17 cellular contexts compared by ENCODE assay signal in the genomic region with DNA sequence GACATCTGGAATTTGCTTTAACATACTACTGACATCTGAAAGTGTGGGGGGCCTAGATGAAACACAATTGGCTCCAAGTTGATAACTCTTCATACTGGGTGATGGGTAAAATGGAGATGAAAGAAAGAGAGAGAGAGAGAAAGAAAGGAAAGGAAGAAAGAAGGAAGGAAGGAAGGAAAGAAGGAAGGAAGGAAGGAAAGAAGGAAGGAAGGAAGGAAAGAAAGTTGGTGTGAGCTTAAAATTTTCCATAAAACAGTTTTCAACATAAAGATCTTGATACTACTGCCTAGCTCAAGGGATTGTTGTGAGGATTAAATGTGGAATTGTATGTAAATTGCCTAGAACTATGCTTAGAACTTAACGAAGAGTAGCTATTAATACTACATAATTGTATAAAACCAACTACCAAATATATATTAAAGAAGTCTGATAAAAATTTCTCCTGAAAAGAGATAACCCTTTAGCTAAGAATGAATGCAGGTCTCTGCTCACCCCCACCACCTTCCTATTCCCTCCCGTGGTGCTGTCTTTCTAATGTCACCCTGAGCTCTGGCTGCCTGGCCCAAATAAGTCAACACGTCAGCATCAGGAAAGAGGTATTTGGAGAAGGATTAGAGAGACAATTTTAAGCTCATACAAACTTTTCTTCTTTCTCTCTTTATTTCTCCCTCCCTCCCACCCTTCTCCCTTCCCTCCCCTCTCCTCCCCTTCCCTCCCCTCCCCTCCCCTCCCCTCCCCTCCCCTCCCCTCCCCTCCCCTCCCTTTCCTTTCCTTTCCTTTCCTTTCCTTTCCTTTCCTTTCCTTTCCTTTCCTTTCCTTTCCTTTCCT.
DNase-seq lines count a peak whose midpoint lies in the region; ATAC-seq and TF ChIP-seq lines count a peak whose summit lies in the region.
"Had no signal": no experiment of that assay in that cellular context is flagged by ENCODE, and none has a peak within 500 bp of the region (broad histone marks: within the 10 kb centered on the region; RNA-seq: fewer than 3 reads in every experiment).

No MANE protein-coding gene starts in this region.

- no peak overlapping the region for H3K4me3 ChIP-seq in H7 (ENCODE audit: insufficient read depth, low read depth, low read length)
- H3K4me3 ChIP-seq in uterus, result no peak overlapping the region
- H3K4me3 ChIP-seq: cardiac muscle cell, gastroesophageal sphincter, SK-N-MC, suprapubic skin had no signal

- TF ChIP-seq CTCF in neural crest cell (conservative IDR thresholded peaks at IDR 0.05) (no peak), uterus (IDR thresholded peaks at IDR 0.05) (no peak)

- H3K36me3 ChIP-seq in H7 (replicated peaks; ENCODE audit: control insufficient read depth, insufficient read depth, low read length) (no peaks in the 10 kb centered on the region), uterus (no peaks in the 10 kb centered on the region)
- H3K36me3 ChIP-seq: cardiac muscle cell, gastroesophageal sphincter, spleen, suprapubic skin had no signal

- no peaks in the 10 kb centered on the region for H3K9me3 Mint-ChIP-seq in activated CD4-positive, alpha-beta T cell treated with anti-CD3 and anti-CD28 coated beads, Interleukin-2, amount 10 ng/mL, durations not matched to agents 7 days and 5 days
- no peaks in the 10 kb centered on the region for H3K9me3 Mint-ChIP-seq in activated T-helper 2 cell treated with anti-CD3 and anti-CD28 coated beads, Interferon-gamma antibody, Interleukin-2, Interleukin-4, amounts not matched to agents 10 μg/mL and 5 μg/mL and 100 μg/mL, durations not matched to agents 14 hours and 24 hours and 36 hours
- H3K9me3 Mint-ChIP-seq in neural crest cell, result no peaks in the 10 kb centered on the region

- no peak overlapping the region for H3K27ac ChIP-seq in uterus
- H3K27ac ChIP-seq: cardiac muscle cell, suprapubic skin had no signal

- no peaks in the 10 kb centered on the region for H3K4me1 ChIP-seq in uterus

- DNase-seq in activated CD4-positive, alpha-beta T cell treated with anti-CD3 and anti-CD28 coated beads, Interleukin-2, amount 10 ng/mL, durations not matched to agents 7 days and 5 days, result no peak
- no peak for DNase-seq in activated CD4-positive, alpha-beta T cell treated with anti-CD3 and anti-CD28 coated beads, Interleukin-2, amount 50 U/mL, for 4 hours
- DNase-seq in H7 (peak; percentile 20), neural crest cell (ENCODE audit: low read depth, low spot score) (no peak), uterus (no peak)
- no peak for DNase-seq in activated T-helper 2 cell treated with anti-CD3 and anti-CD28 coated beads, Interferon-gamma antibody, Interleukin-2, Interleukin-4, amounts not matched to agents 10 μg/mL and 5 μg/mL and 100 μg/mL, durations not matched to agents 14 hours and 24 hours and 36 hours (ENCODE audit: low spot score)
- DNase-seq: ACHN, DMS 273 treated with DMSO at 0.1 percent for 48 hours, NCI-H2171 had no signal

- H3K27me3 ChIP-seq in H7 (ENCODE audit: control insufficient read depth, insufficient read depth, low read length) (no peaks in the 10 kb centered on the region), uterus (no peaks in the 10 kb centered on the region)
- H3K27me3 ChIP-seq: cardiac muscle cell, gastroesophageal sphincter, spleen, suprapubic skin had no signal

- H3K4me1 Mint-ChIP-seq in activated CD4-positive, alpha-beta T cell treated with anti-CD3 and anti-CD28 coated beads, Interleukin-2, amount 10 ng/mL, durations not matched to agents 7 days and 5 days, result peaks cover 36% of the 10 kb centered on the region
- H3K4me1 Mint-ChIP-seq in activated T-helper 2 cell treated with anti-CD3 and anti-CD28 coated beads, Interferon-gamma antibody, Interleukin-2, Interleukin-4, amounts not matched to agents 10 μg/mL and 5 μg/mL and 100 μg/mL, durations not matched to agents 14 hours and 24 hours and 36 hours (ENCODE audit: low read depth), result peaks cover 34% of the 10 kb centered on the region
- H3K4me1 Mint-ChIP-seq in neural crest cell, result peaks cover 22% of the 10 kb centered on the region

- no peaks in the 10 kb centered on the region for H3K36me3 Mint-ChIP-seq in activated CD4-positive, alpha-beta T cell treated with anti-CD3 and anti-CD28 coated beads, Interleukin-2, amount 10 ng/mL, durations not matched to agents 7 days and 5 days (ENCODE audit: low read depth)
- H3K36me3 Mint-ChIP-seq in activated T-helper 2 cell treated with anti-CD3 and anti-CD28 coated beads, Interferon-gamma antibody, Interleukin-2, Interleukin-4, amounts not matched to agents 10 μg/mL and 5 μg/mL and 100 μg/mL, durations not matched to agents 14 hours and 24 hours and 36 hours (ENCODE audit: low read depth), result no peaks in the 10 kb centered on the region
- H3K36me3 Mint-ChIP-seq in neural crest cell (ENCODE audit: low read depth), result no peaks in the 10 kb centered on the region

- ATAC-seq in HG02798 (IDR thresholded peaks at IDR 0.05; ENCODE audit: poor library complexity, unreplicated experiment), result no peak
- no peak for ATAC-seq in HG02981 (IDR thresholded peaks at IDR 0.05; ENCODE audit: unreplicated experiment)
- ATAC-seq: gastroesophageal sphincter, HCT116 had no signal

- H3K27me3 Mint-ChIP-seq in activated CD4-positive, alpha-beta T cell treated with anti-CD3 and anti-CD28 coated beads, Interleukin-2, amount 10 ng/mL, durations not matched to agents 7 days and 5 days, result peaks cover 13% of the 10 kb centered on the region
- H3K27me3 Mint-ChIP-seq in activated T-helper 2 cell treated with anti-CD3 and anti-CD28 coated beads, Interferon-gamma antibody, Interleukin-2, Interleukin-4, amounts not matched to agents 10 μg/mL and 5 μg/mL and 100 μg/mL, durations not matched to agents 14 hours and 24 hours and 36 hours (ENCODE audit: low read depth), result peaks cover 20% of the 10 kb centered on the region
- H3K27me3 Mint-ChIP-seq in neural crest cell (ENCODE audit: low read depth), result no peaks in the 10 kb centered on the region

- H3K4me3 Mint-ChIP-seq in activated CD4-positive, alpha-beta T cell treated with anti-CD3 and anti-CD28 coated beads, Interleukin-2, amount 10 ng/mL, durations not matched to agents 7 days and 5 days, result peak overlapping the region; percentile 60
- peak overlapping the region; percentile 65 for H3K4me3 Mint-ChIP-seq in activated T-helper 2 cell treated with anti-CD3 and anti-CD28 coated beads, Interferon-gamma antibody, Interleukin-2, Interleukin-4, amounts not matched to agents 10 μg/mL and 5 μg/mL and 100 μg/mL, durations not matched to agents 14 hours and 24 hours and 36 hours (ENCODE audit: low read depth)
- H3K4me3 Mint-ChIP-seq in neural crest cell, result no peak overlapping the region

- TF ChIP-seq POLR2A in uterus (IDR thresholded peaks at IDR 0.05), result no peak

- CTCF ChIA-PET in activated CD4-positive, alpha-beta T cell treated with anti-CD3 and anti-CD28 coated beads, Interleukin-2, amount 10 ng/mL, durations not matched to agents 7 days and 5 days (lab: Charles Lee), result interaction anchor here (0.7 to 6.5 kb wide), 10 partner anchors 8 to 484 kb away, joined by 3 to 240 read pairs (median 8); no protein-coding TSS in a partner anchor

- POLR2A ChIA-PET in activated CD4-positive, alpha-beta T cell treated with anti-CD3 and anti-CD28 coated beads, Interleukin-2, amount 10 ng/mL, durations not matched to agents 7 days and 5 days (lab: Charles Lee), result interaction anchor here (0.6 to 1.0 kb wide), 4 partner anchors 94 to 1484 kb away, joined by 3 to 4 read pairs (median 3); no protein-coding TSS in a partner anchor

- intact Hi-C loops in activated T-helper 2 cell treated with anti-CD3 and anti-CD28 coated beads, Interferon-gamma antibody, Interleukin-2, Interleukin-4, amounts not matched to agents 10 μg/mL and 5 μg/mL and 100 μg/mL, durations not matched to agents 14 hours and 24 hours and 36 hours (cut with micrococcal nuclease), result loop anchor here (1.0 to 10.0 kb wide), 4 partner anchors 44 to 262 kb away; no protein-coding TSS in a partner anchor
- intact Hi-C loops in uterus (cut with DNase I; ENCODE audit: low total_unique reads), result loop anchor here (5.0 kb wide), 1 partner anchor 187 kb away; no protein-coding TSS in a partner anchor

- H3K9me3 ChIP-seq in uterus, result no peaks in the 10 kb centered on the region
- H3K9me3 ChIP-seq: gastroesophageal sphincter, spleen, suprapubic skin had no signal

- peak overlapping the region; percentile 95 for H3K27ac Mint-ChIP-seq in activated CD4-positive, alpha-beta T cell treated with anti-CD3 and anti-CD28 coated beads, Interleukin-2, amount 10 ng/mL, durations not matched to agents 7 days and 5 days
- H3K27ac Mint-ChIP-seq in activated T-helper 2 cell treated with anti-CD3 and anti-CD28 coated beads, Interferon-gamma antibody, Interleukin-2, Interleukin-4, amounts not matched to agents 10 μg/mL and 5 μg/mL and 100 μg/mL, durations not matched to agents 14 hours and 24 hours and 36 hours, result peak overlapping the region; percentile 96
- peak overlapping the region; percentile 3 for H3K27ac Mint-ChIP-seq in neural crest cell (ENCODE audit: unreplicated experiment)

Comparison
In these comparisons a context has a peak if more than half of its experiments do, and no peak if none do; other contexts are left out.
1. H3K27ac Mint-ChIP-seq: peak in every context shown above with its lines; median percentile 96 in activated T-helper 2 cell treated with anti-CD3 and anti-CD28 coated beads, Interferon-gamma antibody, Interleukin-2, Interleukin-4, amounts not matched to agents 10 μg/mL and 5 μg/mL and 100 μg/mL, durations not matched to agents 14 hours and 24 hours and 36 hours; 95 in activated CD4-positive, alpha-beta T cell treated with anti-CD3 and anti-CD28 coated beads, Interleukin-2, amount 10 ng/mL, durations not matched to agents 7 days and 5 days; 3 in neural crest cell.